Comparison of ENCODE assay signal across 18 cellular contexts in genomic region chr5:37849641-37850040, GRCh38. TPM values are rescaled to one million over a fixed set of nuclear protein-coding genes. Genes with fewer than 3 reads are reported as not detected.
DNase-seq lines count a peak whose midpoint lies in the region; ATAC-seq and TF ChIP-seq lines count a peak whose summit lies in the region.
"Had no signal": no experiment of that assay in that cellular context is flagged by ENCODE, and none has a peak within 500 bp of the region (broad histone marks: within the 10 kb centered on the region; RNA-seq: fewer than 3 reads in every experiment).

No MANE protein-coding gene starts in this region.

- POLR2A ChIA-PET in SK-N-SH (lab: Yijun Ruan, JAX): no interaction called here

- peak overlapping the region; percentile 43 to 60; a peak in 3 of 4 replicates for H3K4me3 ChIP-seq in SK-N-SH (ENCODE audit: low read depth in 2 of 2, low read length in 1 of 2)
- H3K4me3 ChIP-seq in mesendoderm (ENCODE audit: low read length): no peak overlapping the region
- no peak overlapping the region for H3K4me3 ChIP-seq in brain microvascular endothelial cell (ENCODE audit: low read depth, low read length)

- 0 out of 4 replicates have a peak, but pooled peaks cover 0 to 13% of the 10 kb centered on the region in 2 experiments for H3K4me1 ChIP-seq in SK-N-SH (ENCODE audit: control insufficient read depth in 1 of 2, insufficient read depth in 2 of 2, low read depth in 1 of 2, low read length in 1 of 2)
- peaks cover 12% of the 10 kb centered on the region for H3K4me1 ChIP-seq in mesendoderm (ENCODE audit: control insufficient read depth, low read depth, low read length)

- no peaks in the 10 kb centered on the region for H3K9me3 ChIP-seq in SK-N-SH

- WGBS in SK-N-SH (ENCODE audit: low lambda C conversion rate): 71% methylated on average over 4 of the region's 4 CpGs
- WGBS in mesendoderm (ENCODE audit: extremely low coverage, insufficient coverage, low lambda C conversion rate): no CpG with 5 or more reads among the region's 4 CpGs

- CTCF ChIA-PET in SK-N-SH (lab: Yijun Ruan, JAX): interaction anchor here (1.3 kb wide), 1 partner anchor 11 kb away, joined by 5 read pairs; no protein-coding TSS in a partner anchor

- peak overlapping the region; percentile 54 for H2BK120ac ChIP-seq in mesendoderm (ENCODE audit: low read depth, low read length)

- no peaks in the 10 kb centered on the region for H3K9me2 ChIP-seq in SK-N-SH

- H3K79me2 ChIP-seq in SK-N-SH (ENCODE audit: insufficient read depth): peaks cover 64% of the 10 kb centered on the region
- no peaks in the 10 kb centered on the region for H3K79me2 ChIP-seq in mesendoderm (ENCODE audit: control insufficient read depth, insufficient read depth, low read length)

- no peak overlapping the region for H3K4ac ChIP-seq in mesendoderm (ENCODE audit: low read depth, low read length)

- H3K36me3 ChIP-seq in SK-N-SH (replicated peaks in 1 of 2; ENCODE audit: control insufficient read depth in 1 of 2, insufficient read depth in 2 of 2, low read length in 1 of 2): no peaks in the 10 kb centered on the region
- H3K36me3 ChIP-seq in mesendoderm (ENCODE audit: control insufficient read depth, insufficient read depth, low read length): no peaks in the 10 kb centered on the region
- no peaks in the 10 kb centered on the region for H3K36me3 ChIP-seq in brain microvascular endothelial cell (replicated peaks)

- H3K18ac ChIP-seq in mesendoderm (ENCODE audit: low read length): peak overlapping the region; percentile 90

- H3K9ac ChIP-seq in SK-N-SH (peak overlapping the region; percentile 61), mesendoderm (ENCODE audit: low read length) (no peak overlapping the region)

- no peak overlapping the region for H4K8ac ChIP-seq in mesendoderm (ENCODE audit: low read depth, low read length)

- DNase-seq in SK-N-SH (no peak), SK-MEL-5 (ENCODE audit: low read depth, low spot score) (peak; percentile 52), mesendoderm (no peak), DMS114 treated with DMSO at 0.1 percent for 48 hours (lab: John Stamatoyannopoulos, UW; ENCODE audit: unreplicated experiment) (no peak), kidney glomerular epithelial cell (lab: John Stamatoyannopoulos, UW) (no peak), brain microvascular endothelial cell (no peak)
- DNase-seq: AML-193; C1 segment of cervical spinal cord; CD4-positive, alpha-beta T cell; DMS153; DMS79 treated with DMSO at 0.1 percent for 48 hours; EL; HCEC 1CT; HFFc6 had no signal

- H3K56ac ChIP-seq in mesendoderm (ENCODE audit: low read length): no peak overlapping the region

- H3F3A ChIP-seq in SK-N-SH (replicated peaks; ENCODE audit: insufficient read depth): peaks cover 5% of the 10 kb centered on the region

- H4K20me1 ChIP-seq in SK-N-SH (ENCODE audit: insufficient read depth): no peaks in the 10 kb centered on the region

- no peak for TF ChIP-seq RAD21 in SK-N-SH (IDR thresholded peaks at IDR 0.05; ENCODE audit: low read length)

- no peak overlapping the region for H2BK5ac ChIP-seq in mesendoderm (ENCODE audit: low read length)

- H2AK5ac ChIP-seq in mesendoderm (ENCODE audit: low read length): no peak overlapping the region

- H3K27me3 ChIP-seq in SK-N-SH (ENCODE audit: insufficient read depth) (no peaks in the 10 kb centered on the region), mesendoderm (ENCODE audit: insufficient read depth, low read length, poor library complexity) (no peaks in the 10 kb centered on the region), brain microvascular endothelial cell (replicated peaks) (no peaks in the 10 kb centered on the region)

- H3K79me1 ChIP-seq in mesendoderm (ENCODE audit: low read length): no peaks in the 10 kb centered on the region

- H3K23ac ChIP-seq in mesendoderm (ENCODE audit: low read length): no peak overlapping the region

- ATAC-seq in SK-N-SH treated with all-trans-retinoic acid at 6 μM for 48 hours: no peak
- ATAC-seq: HepG2 had no signal

- H2BK15ac ChIP-seq in mesendoderm (replicated peaks; ENCODE audit: low read depth): peak overlapping the region; percentile 74

- no peak overlapping the region for H4K5ac ChIP-seq in mesendoderm (ENCODE audit: low read length)

- in situ Hi-C loops in SK-MEL-5 (cut with HindIII; ENCODE audit: low pct_unique_long_range_greater_than_20kb, low sequenced_read_pairs): no loop called here
- in situ Hi-C loops in brain microvascular endothelial cell (cut with HindIII; ENCODE audit: low pct_ligation_motif_present, low sequenced_read_pairs): loop anchor here (25.0 kb wide), 1 partner anchor 338 kb away; no protein-coding TSS in a partner anchor

- TF ChIP-seq EP300 in SK-N-SH (IDR thresholded peaks at IDR 0.05; ENCODE audit: borderline replicate concordance in 1 of 2, low read depth in 1 of 2, low read length in 1 of 2): no peak

- no peak overlapping the region for H2AFZ ChIP-seq in SK-N-SH (ENCODE audit: low read depth)

- H3K27ac ChIP-seq in SK-N-SH (ENCODE audit: low read depth in 2 of 2, low read length in 1 of 2) (peak overlapping the region; percentile 16 to 75; a peak in 3 of 4 replicates), mesendoderm (ENCODE audit: low read depth, low read length) (no peak overlapping the region), brain microvascular endothelial cell (no peak overlapping the region)
- H3K27ac ChIP-seq: 22Rv1 had no signal

- TF ChIP-seq CTCF in SK-N-SH (IDR thresholded peaks at IDR 0.05) (no peak), brain microvascular endothelial cell (IDR thresholded peaks at IDR 0.05; ENCODE audit: low read depth, low read length, missing control alignments) (no peak)

- H3K4me2 ChIP-seq in SK-N-SH (peak overlapping the region; percentile 63), mesendoderm (ENCODE audit: low read length) (no peak overlapping the region)

TF ChIP-seq in SK-N-SH, 30 proteins besides CTCF, POLR2A, EP300 and RAD21 (continues in another document):
- no peak for TF ChIP-seq EZH2phosphoT487 (IDR thresholded peaks at IDR 0.05; ENCODE audit: borderline replicate concordance, low read depth)
- no peak for TF ChIP-seq USF1 (IDR thresholded peaks at IDR 0.05; ENCODE audit: borderline replicate concordance, low read depth)
- no peak for TF ChIP-seq SIN3A (IDR thresholded peaks at IDR 0.05; ENCODE audit: borderline replicate concordance, low read depth, low read length)
- TF ChIP-seq RCOR1 (IDR thresholded peaks at IDR 0.05; ENCODE audit: low read length): no peak
- no peak for TF ChIP-seq MXI1 (IDR thresholded peaks at IDR 0.05; ENCODE audit: low read depth, low read length)
- no peak for TF ChIP-seq YY1 (IDR thresholded peaks at IDR 0.05; ENCODE audit: low read depth)
- TF ChIP-seq RFX5 (IDR thresholded peaks at IDR 0.05; ENCODE audit: low read length): no peak
- no peak for TF ChIP-seq TCF12 (IDR thresholded peaks at IDR 0.05)
- TF ChIP-seq FOXM1 (IDR thresholded peaks at IDR 0.05; ENCODE audit: low read depth): no peak
- no peak for TF ChIP-seq TAF1 (IDR thresholded peaks at IDR 0.05; ENCODE audit: borderline replicate concordance, low read depth, low read length)

TF ChIP-seq in SK-N-SH treated with all-trans-retinoic acid at 6 μM for 48 hours, 23 proteins besides CTCF, POLR2A, EP300 and RAD21 (continues in another document):
- no peak for TF ChIP-seq ARNTL (CRISPR knock-in tag; IDR thresholded peaks at IDR 0.05; ENCODE audit: borderline replicate concordance, low read depth)
- TF ChIP-seq, protein P1, sequence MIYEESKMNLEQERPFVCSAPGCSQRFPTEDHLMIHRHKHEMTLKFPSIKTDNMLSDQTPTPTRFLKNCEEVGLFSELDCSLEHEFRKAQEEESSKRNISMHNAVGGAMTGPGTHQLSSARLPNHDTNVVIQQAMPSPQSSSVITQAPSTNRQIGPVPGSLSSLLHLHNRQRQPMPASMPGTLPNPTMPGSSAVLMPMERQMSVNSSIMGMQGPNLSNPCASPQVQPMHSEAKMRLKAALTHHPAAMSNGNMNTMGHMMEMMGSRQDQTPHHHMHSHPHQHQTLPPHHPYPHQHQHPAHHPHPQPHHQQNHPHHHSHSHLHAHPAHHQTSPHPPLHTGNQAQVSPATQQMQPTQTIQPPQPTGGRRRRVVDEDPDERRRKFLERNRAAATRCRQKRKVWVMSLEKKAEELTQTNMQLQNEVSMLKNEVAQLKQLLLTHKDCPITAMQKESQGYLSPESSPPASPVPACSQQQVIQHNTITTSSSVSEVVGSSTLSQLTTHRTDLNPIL (CRISPR knock-in tag; IDR thresholded peaks at IDR 0.05; ENCODE audit: low read depth): no peak
- TF ChIP-seq CSDC2 (CRISPR knock-in tag; IDR thresholded peaks at IDR 0.05): no peak
- no peak for TF ChIP-seq SNAI2 (CRISPR knock-in tag; IDR thresholded peaks at IDR 0.05)
- no peak for TF ChIP-seq ZNF8 (CRISPR knock-in tag; IDR thresholded peaks at IDR 0.05)
- no peak for TF ChIP-seq ZNF565 (CRISPR knock-in tag; conservative IDR thresholded peaks at IDR 0.05; ENCODE audit: low read depth)
- TF ChIP-seq POU6F1 (CRISPR knock-in tag; IDR thresholded peaks at IDR 0.05; ENCODE audit: borderline replicate concordance, low read depth): no peak
- no peak for TF ChIP-seq GLIS3 (CRISPR knock-in tag; IDR thresholded peaks at IDR 0.05)

RNA-seq across cellular contexts. Expression of gene GDNF, which starts 9.8 kb away (rescaled TPM):
- polyA plus RNA-seq in SK-N-SH (2012; rRNA removed): 8.4 and 9.0 TPM in 2 replicates
- polyA plus RNA-seq in SK-N-SH (2012; cell fraction: cytosol; rRNA removed): 8.8 and 9.4 TPM in 2 replicates
- 15.7 and 17.8 TPM in 2 replicates for polyA plus RNA-seq in SK-N-SH (2012; cell fraction: nucleus; rRNA removed)
- total RNA-seq in SK-MEL-5 (2014; rRNA removed; shearing (Covaris generic)): 1.1 TPM in 2 replicates
- 6.2 and 7.3 TPM in 2 replicates for polyA plus RNA-seq in SK-MEL-5 (2015; cell fraction: cytosol; rRNA removed)
- 4.6 and 6.2 TPM in 2 replicates for polyA plus RNA-seq in SK-MEL-5 (2015; cell fraction: nucleus; rRNA removed)
- polyA plus RNA-seq in mesendoderm (2013, experiment 1 of 2): 2.8 TPM
- polyA plus RNA-seq in mesendoderm (2013, experiment 2 of 2): 3.1 TPM
- total RNA-seq: CD4-positive, alpha-beta T cell; H4 had no signal

Comparison
In these comparisons a context has a peak if more than half of its experiments do, and no peak if none do; other contexts are left out.
1. H3K27ac ChIP-seq: peak in SK-N-SH (2 of 2); none in mesendoderm (single experiment) and brain microvascular endothelial cell (single experiment).
2. H3K4me3 ChIP-seq: peak in SK-N-SH (2 of 2); none in mesendoderm (single experiment) and brain microvascular endothelial cell (single experiment).